10 cellular contexts compared by ENCODE assay signal in genomic region chr3:196563721-196564225, GRCh38. TPM values are rescaled to one million over a fixed set of nuclear protein-coding genes. Genes with fewer than 3 reads are reported as not detected.
DNase-seq lines count a peak whose midpoint lies in the region; ATAC-seq, FAIRE-seq and TF ChIP-seq lines count a peak whose summit lies in the region.
"Had no signal": no experiment of that assay in that cellular context is flagged by ENCODE, and none has a peak within 500 bp of the region (broad histone marks: within the 10 kb centered on the region; RNA-seq: fewer than 3 reads in every experiment).

No MANE protein-coding gene starts in this region.

- intact Hi-C loops in psoas muscle (cut with DNase I): no loop called here

- peaks cover 8% of the 10 kb centered on the region for H3K36me3 Mint-ChIP-seq in activated naive CD4-positive, alpha-beta T cell treated with anti-CD3 and anti-CD28 coated beads, Interleukin-2, amount 50 U/mL, for 24 hours

- peaks cover 3 to 52% of the 10 kb centered on the region in 2 donors for H3K36me3 ChIP-seq in psoas muscle (ENCODE audit: insufficient read depth in 1 of 2, low read depth in 1 of 2)

- no peaks in the 10 kb centered on the region for H3K27me3 ChIP-seq in psoas muscle (ENCODE audit: insufficient read depth in 3 of 3, low read length in 2 of 3)

- 87 to 96% (median 91%) methylated on average over 9 of the region's 9 CpGs for WGBS in psoas muscle, 3 donors

- FAIRE-seq in HTR-8/SVneo (lab: Jason Lieb, UNC): no peak
- FAIRE-seq: islet of Langerhans had no signal

- H3K4me1 ChIP-seq in psoas muscle: peaks cover 5% of the 10 kb centered on the region

- peak overlapping the region; percentile 59 for H3K4me3 Mint-ChIP-seq in activated naive CD4-positive, alpha-beta T cell treated with anti-CD3 and anti-CD28 coated beads, Interleukin-2, amount 50 U/mL, for 24 hours

- peaks cover 48% of the 10 kb centered on the region for H3K4me1 Mint-ChIP-seq in activated naive CD4-positive, alpha-beta T cell treated with anti-CD3 and anti-CD28 coated beads, Interleukin-2, amount 50 U/mL, for 24 hours

- H3K27ac Mint-ChIP-seq in activated naive CD4-positive, alpha-beta T cell treated with anti-CD3 and anti-CD28 coated beads, Interleukin-2, amount 50 U/mL, for 24 hours: peak overlapping the region; percentile 46

- ATAC-seq in HG02840 (IDR thresholded peaks at IDR 0.05; ENCODE audit: low FRiP score, unreplicated experiment) (no peak), psoas muscle (no peak)
- ATAC-seq: sciatic nerve had no signal

- no peaks in the 10 kb centered on the region for H3K27me3 Mint-ChIP-seq in activated naive CD4-positive, alpha-beta T cell treated with anti-CD3 and anti-CD28 coated beads, Interleukin-2, amount 50 U/mL, for 24 hours

- no peaks in the 10 kb centered on the region for H3K9me3 ChIP-seq in psoas muscle

- DNase-seq in HTR-8/SVneo (ENCODE audit: insufficient read length, low spot score): peak; percentile 26
- peak; percentile 19 for DNase-seq in SW480 (ENCODE audit: low spot score)
- peak; percentile 14 for DNase-seq in non-pigmented ciliary epithelial cell (ENCODE audit: low read depth)
- no peak for DNase-seq in SKM-1 (lab: John Stamatoyannopoulos, UW; ENCODE audit: unreplicated experiment)
- no peak for DNase-seq in NCI-H69 (lab: John Stamatoyannopoulos, UW)
- DNase-seq in psoas muscle: no peak

- TF ChIP-seq CTCF in psoas muscle (IDR thresholded peaks at IDR 0.05): no peak

- no peak overlapping the region for H3K27ac ChIP-seq in psoas muscle

- no peak overlapping the region for H3K4me3 ChIP-seq in psoas muscle

- H3K9me3 Mint-ChIP-seq in activated naive CD4-positive, alpha-beta T cell treated with anti-CD3 and anti-CD28 coated beads, Interleukin-2, amount 50 U/mL, for 24 hours: no peaks in the 10 kb centered on the region

RNA-seq across cellular contexts. Expression of gene WDR53, which starts 4.6 kb away (rescaled TPM):
- total RNA-seq in psoas muscle: 10 to 100 TPM in 2 of 4 donors, 1 to 10 TPM in 2; 4.4 to 15.9 (median 10.4) TPM
- 10 to 100 TPM in 2 of 3 donors, 1 to 10 TPM in 1; 8.5 to 18.9 (median 10.5) TPM for polyA plus RNA-seq in psoas muscle

RNA-seq across cellular contexts. Expression of gene FBXO45, which starts 4.7 kb away (rescaled TPM):
- 10 to 100 TPM; 11.0 to 21.1 (median 14.6) TPM for total RNA-seq in psoas muscle
- 10 to 100 TPM in 2 of 3 donors, 1 to 10 TPM in 1; 9.2 to 37.0 (median 20.4) TPM for polyA plus RNA-seq in psoas muscle

RNA-seq across cellular contexts. Expression of gene SMCO1, which starts 48.6 kb away (rescaled TPM):
- total RNA-seq in psoas muscle: 10 to 100 TPM in 2 of 4 donors, 1 to 10 TPM in 2; 1.2 to 16.9 (median 8.8) TPM
- polyA plus RNA-seq in psoas muscle: 10 to 100 TPM in 1 of 3 donors, 1 to 10 TPM in 2; 4.1 to 11.4 (median 5.2) TPM
- total RNA-seq: sciatic nerve had no signal

Comparison
In these comparisons a context has a peak if more than half of its experiments do, and no peak if none do; other contexts are left out.
1. DNase-seq: peak in HTR-8/SVneo (single experiment), SW480 (single experiment) and non-pigmented ciliary epithelial cell (single experiment); none in SKM-1 (single experiment), NCI-H69 (single experiment) and psoas muscle (0 of 2).